ENCODE assay signal across 8 cellular contexts in genomic region chr4:94451051-94451404, GRCh38. TPM values are rescaled to one million over a fixed set of nuclear protein-coding genes. Genes with fewer than 3 reads are reported as not detected.
DNase-seq lines count a peak whose midpoint lies in the region; ATAC-seq and TF ChIP-seq lines count a peak whose summit lies in the region.

No MANE protein-coding gene starts in this region.

- H3K79me2 ChIP-seq in fibroblast of lung (ENCODE audit: control insufficient read depth, insufficient read depth, low read length) = peaks cover 36% of the 10 kb centered on the region

- H3K9me3 ChIP-seq in RWPE2 (ENCODE audit: severe bottlenecking) (no peaks in the 10 kb centered on the region), fibroblast of lung (ENCODE audit: control insufficient read depth, insufficient read depth, low read depth, low read length) (no peaks in the 10 kb centered on the region)

- no peak overlapping the region for H3K9ac ChIP-seq in fibroblast of lung (ENCODE audit: insufficient read depth, low read length)

- H3K4me2 ChIP-seq in fibroblast of lung (ENCODE audit: extremely low read depth, insufficient read depth, low read length) = peak overlapping the region; percentile 67

- H3K27me3 ChIP-seq in RWPE2 (ENCODE audit: insufficient read depth, poor library complexity, severe bottlenecking) (no peaks in the 10 kb centered on the region), fibroblast of lung (ENCODE audit: control insufficient read depth, insufficient read depth, low read length) (no peaks in the 10 kb centered on the region)

- H3K4me3 ChIP-seq in GM12865 (ENCODE audit: low read depth, low read length) (peak overlapping the region; percentile 96), RWPE2 (ENCODE audit: severe bottlenecking) (peak overlapping the region; percentile 98), fibroblast of lung (replicated peaks in 1 of 4; ENCODE audit: control extremely low read depth in 1 of 4, insufficient read depth in 1 of 4, low read depth in 3 of 4, low read length in 4 of 4) (peak overlapping the region; percentile 82 to 94 (median 88)), retinal pigment epithelial cell (ENCODE audit: low read length) (peak overlapping the region; percentile 77)

- peaks cover 48% of the 10 kb centered on the region for H3K4me1 ChIP-seq in RWPE2 (ENCODE audit: insufficient read depth, poor library complexity, severe bottlenecking)
- peaks cover 12% of the 10 kb centered on the region for H3K4me1 ChIP-seq in fibroblast of lung (ENCODE audit: control insufficient read depth, extremely low read depth, insufficient read depth, low read length)

- TF ChIP-seq CTCF in GM12865 (IDR thresholded peaks at IDR 0.05; ENCODE audit: insufficient read depth, low read depth, low read length, missing control alignments) = no peak
- no peak for TF ChIP-seq CTCF in RWPE2 (IDR thresholded peaks at IDR 0.05; ENCODE audit: poor library complexity, severe bottlenecking)
- no peak for TF ChIP-seq CTCF in fibroblast of lung (conservative IDR thresholded peaks at IDR 0.05 in 1 of 2, IDR thresholded peaks at IDR 0.05 in 1 of 2; ENCODE audit: low read depth in 1 of 2, low read length in 2 of 2)
- TF ChIP-seq CTCF in retinal pigment epithelial cell (conservative IDR thresholded peaks at IDR 0.05; ENCODE audit: low read depth, low read length) = no peak

- H2AFZ ChIP-seq in fibroblast of lung (ENCODE audit: low read length) = peak overlapping the region; percentile 79

- peak overlapping the region; percentile 82 for H3K27ac ChIP-seq in RWPE2 (ENCODE audit: poor library complexity, severe bottlenecking)
- no peak overlapping the region for H3K27ac ChIP-seq in fibroblast of lung (ENCODE audit: insufficient read depth, low read length)

- no peak for ATAC-seq in RWPE2 (ENCODE audit: low read depth)
- ATAC-seq in HG02642 (IDR thresholded peaks at IDR 0.05; ENCODE audit: poor library complexity, unreplicated experiment) = no peak

- H4K20me1 ChIP-seq in fibroblast of lung (ENCODE audit: control insufficient read depth, extremely low read depth, insufficient read depth, low read length) = peaks cover 2% of the 10 kb centered on the region

- no peak for DNase-seq in GM12865 (ENCODE audit: low read depth)
- no peak for DNase-seq in RWPE2 (ENCODE audit: low spot score)
- no peak for DNase-seq in fibroblast of lung (ENCODE audit: low read depth in 2 of 2)
- no peak for DNase-seq in retinal pigment epithelial cell (ENCODE audit: low read depth)
- DNase-seq in amniotic stem cell (lab: John Stamatoyannopoulos, UW) = no peak
- DNase-seq in NCI-H524 (lab: John Stamatoyannopoulos, UW) = no peak
- no peak for DNase-seq in NCI-H345 (lab: John Stamatoyannopoulos, UW)

- peaks cover 33% of the 10 kb centered on the region for H3K36me3 ChIP-seq in RWPE2 (ENCODE audit: low read depth)
- H3K36me3 ChIP-seq in fibroblast of lung (ENCODE audit: control insufficient read depth, insufficient read depth, low read length) = no peaks in the 10 kb centered on the region

RNA-seq across cellular contexts. Expression of gene PDLIM5, which starts 0.7 kb away (rescaled TPM):
- total RNA-seq in fibroblast of lung = 24.9 and 28.4 TPM in 2 replicates
- polyA plus RNA-seq in fibroblast of lung = 74.4 and 113 TPM in 2 replicates
- polyA plus RNA-seq in fibroblast of lung (2012) = 28.5 and 51.1 TPM in 2 replicates
- 122 and 161 TPM in 2 replicates for polyA minus RNA-seq in fibroblast of lung (ENCODE audit: low replicate concordance)
